In genomic region chr3:172581757-172582166, GRCh38 we compare ENCODE assay signal across 14 cellular contexts. TPM values are rescaled to one million over a fixed set of nuclear protein-coding genes. Genes with fewer than 3 reads are reported as not detected.
DNase-seq lines count a peak whose midpoint lies in the region; ATAC-seq, FAIRE-seq and TF ChIP-seq lines count a peak whose summit lies in the region.
"Had no signal": no experiment of that assay in that cellular context is flagged by ENCODE, and none has a peak within 500 bp of the region (broad histone marks: within the 10 kb centered on the region; RNA-seq: fewer than 3 reads in every experiment).

No MANE protein-coding gene starts in this region.

- H3K27me3 Mint-ChIP-seq in activated naive CD4-positive, alpha-beta T cell treated with anti-CD3 and anti-CD28 coated beads, Interleukin-2, amount 50 U/mL, for 24 hours: no peaks in the 10 kb centered on the region

- H3K4me3 ChIP-seq in GM12878 (no peak overlapping the region), upper lobe of right lung (no peak overlapping the region)
- H3K4me3 ChIP-seq: SJSA1, transverse colon had no signal

- intact Hi-C loops in GM12878 (cut with micrococcal nuclease; ENCODE audit: unreplicated experiment): loop anchor here (1.0 kb wide), 1 partner anchor 11 kb away; no protein-coding TSS in a partner anchor
- intact Hi-C loops in upper lobe of right lung (cut with DNase I): no loop called here

- BruUV-seq in GM12878 (replicated peaks; lab: Mats Ljungman, UMichigan): no TSS peak

- peak overlapping the region; percentile 95 for H3K27ac Mint-ChIP-seq in activated naive CD4-positive, alpha-beta T cell treated with anti-CD3 and anti-CD28 coated beads, Interleukin-2, amount 50 U/mL, for 24 hours

- in situ Hi-C loops in GM12878 (cut with MboI): no loop called here

- FAIRE-seq in GM12878 (lab: Jason Lieb, UNC): no peak

- POLR2A ChIA-PET in GM12878 (lab: Charles Lee): interaction anchor here (1.4 to 2.5 kb wide), 2 partner anchors 10 to 13 kb away, joined by 4 to 11 read pairs; no protein-coding TSS in a partner anchor

- H3K4me2 ChIP-seq in GM12878 (ENCODE audit: control insufficient read depth, insufficient read depth): peak overlapping the region; percentile 31; the same call in 1 of the 2 replicates

- no peaks in the 10 kb centered on the region; the same call in 2 of the 3 replicates for H3K9me3 ChIP-seq in GM12878 (replicated peaks; ENCODE audit: control insufficient read depth, insufficient read depth, low read length)
- no peaks in the 10 kb centered on the region for H3K9me3 ChIP-seq in upper lobe of right lung
- H3K9me3 ChIP-seq: SJSA1, transverse colon had no signal

- SMC1A ChIA-PET in GM12878 (lab: Charles Lee; ENCODE audit: uncharacterized antibody, unreplicated experiment): interaction anchor here (2.9 to 7.9 kb wide), 2 partner anchors 12 to 38 kb away, joined by 8 to 78 read pairs; no protein-coding TSS in a partner anchor

- H3K27me3 ChIP-seq in GM12878 (replicated peaks in 1 of 2; ENCODE audit: control insufficient read depth in 2 of 2, insufficient read depth in 2 of 2, low read length in 1 of 2) (no peaks in the 10 kb centered on the region), upper lobe of right lung (no peaks in the 10 kb centered on the region)
- H3K27me3 ChIP-seq: SJSA1, transverse colon had no signal

- TF ChIP-seq CTCF in GM12878 (IDR thresholded peaks at IDR 0.05 in 2 of 3, conservative IDR thresholded peaks at IDR 0.05 in 1 of 3; ENCODE audit: control insufficient read depth in 2 of 3, extremely low read depth in 1 of 3, insufficient read depth in 1 of 3, low read depth in 3 of 3, low read length in 3 of 3) (no peak), upper lobe of right lung (IDR thresholded peaks at IDR 0.05) (no peak)

- H3K4me1 Mint-ChIP-seq in activated naive CD4-positive, alpha-beta T cell treated with anti-CD3 and anti-CD28 coated beads, Interleukin-2, amount 50 U/mL, for 24 hours: peaks cover 94% of the 10 kb centered on the region

- no peak for TF ChIP-seq POLR2A in GM12878 (IDR thresholded peaks at IDR 0.05; ENCODE audit: low read depth, low read length)

- ATAC-seq in GM12878 (peak; percentile 52), upper lobe of right lung (no peak)

- H3K79me2 ChIP-seq in GM12878 (ENCODE audit: control insufficient read depth, insufficient read depth, low read length): no peaks in the 10 kb centered on the region

- no peak overlapping the region for H3K9ac ChIP-seq in GM12878 (ENCODE audit: control insufficient read depth, insufficient read depth, low read length)

- no peaks in the 10 kb centered on the region for H4K20me1 ChIP-seq in GM12878 (ENCODE audit: control insufficient read depth, insufficient read depth)

- TF ChIP-seq EP300 in GM12878 (IDR thresholded peaks at IDR 0.05; ENCODE audit: borderline replicate concordance in 1 of 2, control insufficient read depth in 1 of 2, low read depth in 2 of 2, low read length in 2 of 2): no peak

- H3K4me1 ChIP-seq in GM12878 (ENCODE audit: control insufficient read depth, insufficient read depth, low read length) (peaks cover 27% of the 10 kb centered on the region), upper lobe of right lung (peaks cover 43% of the 10 kb centered on the region)

- peak overlapping the region; percentile 67 for H3K4me3 Mint-ChIP-seq in activated naive CD4-positive, alpha-beta T cell treated with anti-CD3 and anti-CD28 coated beads, Interleukin-2, amount 50 U/mL, for 24 hours

- no peaks in the 10 kb centered on the region for H3K36me3 ChIP-seq in GM12878 (ENCODE audit: control insufficient read depth in 2 of 2, insufficient read depth in 2 of 2, low read length in 1 of 2)
- no peaks in the 10 kb centered on the region for H3K36me3 ChIP-seq in upper lobe of right lung
- H3K36me3 ChIP-seq: SJSA1, transverse colon had no signal

- H3K9me3 Mint-ChIP-seq in activated naive CD4-positive, alpha-beta T cell treated with anti-CD3 and anti-CD28 coated beads, Interleukin-2, amount 50 U/mL, for 24 hours: peaks cover 6% of the 10 kb centered on the region

- DNase-seq in activated naive CD4-positive, alpha-beta T cell treated with Interleukin-2 at 50 U/mL for 16 hours: no peak
- peak; percentile 53 to 83 for DNase-seq in NCI-H524 (lab: John Stamatoyannopoulos, UW)
- DNase-seq in GM12878 (ENCODE audit: low read depth, low spot score): no peak
- no peak for DNase-seq in upper lobe of right lung
- no peak for DNase-seq in kidney glomerular epithelial cell (lab: John Stamatoyannopoulos, UW)
- no peak for DNase-seq in H4 (ENCODE audit: low spot score)
- no peak for DNase-seq in NCI-H446 treated with DMSO at 0.1 percent for 48 hours (lab: John Stamatoyannopoulos, UW)
- DNase-seq: DMS153, foreskin melanocyte, NCI-H1436 treated with DMSO at 0.1 percent for 48 hours, NCI-H748 treated with DMSO at 0.1 percent for 48 hours, transverse colon had no signal

- CTCF ChIA-PET in GM12878 (lab: Yijun Ruan, JAX): interaction anchor here (1.0 to 2.6 kb wide), 4 partner anchors 9 to 84 kb away, joined by 3 to 7 read pairs (median 6); no protein-coding TSS in a partner anchor

- H3K36me3 Mint-ChIP-seq in activated naive CD4-positive, alpha-beta T cell treated with anti-CD3 and anti-CD28 coated beads, Interleukin-2, amount 50 U/mL, for 24 hours: no peaks in the 10 kb centered on the region

- no peak for TF ChIP-seq RAD21 in GM12878 (IDR thresholded peaks at IDR 0.05; ENCODE audit: insufficient read depth, low read depth, low read length)

- RAD21 ChIA-PET in GM12878 (lab: Charles Lee; ENCODE audit: unreplicated experiment): interaction anchor here (1.5 to 4.4 kb wide), 2 partner anchors 10 to 14 kb away, joined by 5 to 29 read pairs; no protein-coding TSS in a partner anchor

- H3K27ac ChIP-seq in GM12878 (ENCODE audit: control insufficient read depth, insufficient read depth) (no peak overlapping the region), upper lobe of right lung (peak overlapping the region; percentile 15)
- H3K27ac ChIP-seq: SJSA1 had no signal

- H2AFZ ChIP-seq in GM12878 (ENCODE audit: control insufficient read depth, low read depth, low read length): no peak overlapping the region

TF ChIP-seq in GM12878, 131 proteins besides CTCF, POLR2A, EP300 and RAD21:
- TF ChIP-seq ETV6 (conservative IDR thresholded peaks at IDR 0.05 in 1 of 2, IDR thresholded peaks at IDR 0.05 in 1 of 2; ENCODE audit: borderline replicate concordance in 1 of 2, low read depth in 1 of 2) (peak in 1 of 2 experiments; percentile 38; a peak in 1 of 4 replicates), NFIC (IDR thresholded peaks at IDR 0.05; ENCODE audit: low read depth, low read length) (0 out of 2 replicates have a peak, but pooled peaks have one; percentile 25), JUNB (IDR thresholded peaks at IDR 0.05) (peak; percentile 46), MYC (IDR thresholded peaks at IDR 0.05; ENCODE audit: insufficient read depth, insufficient read length, insufficient replicate concordance, low read length, severe bottlenecking) (no peak), NFXL1 (IDR thresholded peaks at IDR 0.05; ENCODE audit: borderline replicate concordance) (no peak)

RNA-seq across cellular contexts. Expression of gene TNFSF10, which starts 58.5 kb away (rescaled TPM):
- total RNA-seq in GM12878 (2013; cell fraction: nucleolus; rRNA removed): 4.0 and 6.9 TPM in 2 replicates
- 5.2 and 5.8 TPM in 2 replicates for total RNA-seq in GM12878 (2014; rRNA removed)
- total RNA-seq in GM12878 (2014; rRNA removed; fragmentation: Illumina TruSeq; extraction: Trizol): 6.3 and 7.5 TPM in 2 replicates
- total RNA-seq in GM12878 (2021): 2.9 and 3.8 TPM in 2 replicates
- polyA plus RNA-seq in GM12878 (2011; ENCODE audit: low read depth): 5.5 TPM
- polyA plus RNA-seq in GM12878 (2011; rRNA removed): 12.3 and 14.5 TPM in 2 replicates
- 8.7 and 10.1 TPM in 2 replicates for polyA plus RNA-seq in GM12878 (2011; cell fraction: cytosol; rRNA removed)
- 3.3 and 3.6 TPM in 2 replicates for polyA plus RNA-seq in GM12878 (2011; cell fraction: nucleus; rRNA removed)
- polyA plus RNA-seq in GM12878 (2012): 5.6 and 5.9 TPM in 2 replicates
- polyA plus RNA-seq in GM12878 (2014; fragmentation: Illumina TruSeq; extraction: Trizol): 6.9 and 12.7 TPM in 2 replicates
- 1 to 10 TPM; 4.1 to 4.6 TPM for polyA plus RNA-seq in GM12878 (2014; fragmentation: Nextera tagmentation; extraction: Ambion mirVana)
- 2.8 and 4.2 TPM in 2 replicates for polyA plus RNA-seq in GM12878 (2014; rRNA removed)
- polyA plus RNA-seq in GM12878 (2016; fragmentation: Nextera tagmentation; extraction: Ambion mirVana): 1 to 10 TPM; 2.1 to 3.5 TPM
- polyA minus RNA-seq in GM12878 (2011; rRNA and poly(A)+ RNA removed): 9.9 and 12.4 TPM in 2 replicates
- 2.9 and 3.3 TPM in 2 replicates for polyA minus RNA-seq in GM12878 (2011; cell fraction: cytosol; rRNA and poly(A)+ RNA removed)
- 9.2 and 14.9 TPM in 2 replicates for polyA minus RNA-seq in GM12878 (2011; cell fraction: nucleus; rRNA and poly(A)+ RNA removed)
- total RNA-seq in upper lobe of right lung: 140 TPM
- total RNA-seq in H4 (2014; rRNA removed; shearing (Covaris generic)): 3.6 and 9.5 TPM in 2 replicates

Comparison
In these comparisons a context has a peak if more than half of its experiments do, and no peak if none do; other contexts are left out.
1. DNase-seq: peak in NCI-H524 (2 of 2); none in activated naive CD4-positive, alpha-beta T cell treated with Interleukin-2 at 50 U/mL for 16 hours (single experiment), GM12878 (single experiment), upper lobe of right lung (single experiment), kidney glomerular epithelial cell (single experiment), H4 (single experiment) and NCI-H446 treated with DMSO at 0.1 percent for 48 hours (single experiment).
2. RNA of gene TNFSF10, which starts 58.5 kb away (total RNA-seq): 140 TPM in upper lobe of right lung (single experiment); 3.6 to 9.5 TPM in H4 and 2.9 to 7.5 TPM in GM12878; every median in the first group is over 10 times any median in the second.